8 cellular contexts compared by ENCODE assay signal in genomic region chr5:179731791-179732411, GRCh38. TPM values are rescaled to one million over a fixed set of nuclear protein-coding genes. Genes with fewer than 3 reads are reported as not detected.
DNase-seq lines count a peak whose midpoint lies in the region; ATAC-seq and TF ChIP-seq lines count a peak whose summit lies in the region.

No MANE protein-coding gene starts in this region.

- no peak for TF ChIP-seq CTCF in activated CD8-positive, alpha-beta T cell treated with anti-CD3 and anti-CD28 coated beads for 36 hours (IDR thresholded peaks at IDR 0.05)

- DNase-seq in ELR (ENCODE audit: low read depth) (peak; percentile 88), fibroblast of the conjunctiva (ENCODE audit: low read depth) (peak; percentile 64), pulmonary artery endothelial cell (ENCODE audit: low read depth, low spot score) (peak; percentile 35), 8988T (no peak), hippocampal formation (lab: John Stamatoyannopoulos, UW) (no peak)
- peak; percentile 33 for DNase-seq in activated CD8-positive, alpha-beta T cell treated with anti-CD3 and anti-CD28 coated beads for 36 hours

- peak overlapping the region; percentile 86 for H3K4me3 ChIP-seq in HUES6 (ENCODE audit: low read depth, low read length)

- CTCF ChIA-PET in activated CD8-positive, alpha-beta T cell treated with anti-CD3 and anti-CD28 coated beads for 36 hours (lab: Charles Lee): interaction anchor here (0.9 to 4.9 kb wide), 6 partner anchors 9 to 359 kb away, joined by 3 to 25 read pairs (median 4); partner anchors contain the start of gene HNRNPH1

- peak; percentile 21 for ATAC-seq in GM21619 (IDR thresholded peaks at IDR 0.05; ENCODE audit: unreplicated experiment)
- peak; percentile 37 for ATAC-seq in activated CD8-positive, alpha-beta T cell treated with anti-CD3 and anti-CD28 coated beads for 36 hours

- peaks cover 37% of the 10 kb centered on the region for H3K4me1 Mint-ChIP-seq in activated CD8-positive, alpha-beta T cell treated with anti-CD3 and anti-CD28 coated beads for 36 hours (ENCODE audit: low read depth)

- peaks cover 42% of the 10 kb centered on the region for H3K36me3 ChIP-seq in HUES6 (ENCODE audit: control insufficient read depth, insufficient read depth, low read length)

- H3K27ac ChIP-seq in HUES6 (ENCODE audit: low read depth, low read length): 0 out of 2 replicates have a peak overlapping the region, but pooled peaks have one; percentile 26

- no peaks in the 10 kb centered on the region for H3K27me3 ChIP-seq in HUES6 (ENCODE audit: control insufficient read depth, insufficient read depth, low read length)

- no peaks in the 10 kb centered on the region for H3K27me3 Mint-ChIP-seq in activated CD8-positive, alpha-beta T cell treated with anti-CD3 and anti-CD28 coated beads for 36 hours

- peak overlapping the region; percentile 94 for H3K27ac Mint-ChIP-seq in activated CD8-positive, alpha-beta T cell treated with anti-CD3 and anti-CD28 coated beads for 36 hours

- no peaks in the 10 kb centered on the region for H3K9me3 ChIP-seq in HUES6 (ENCODE audit: control insufficient read depth, insufficient read depth, low read depth, low read length)

- H3K4me3 Mint-ChIP-seq in activated CD8-positive, alpha-beta T cell treated with anti-CD3 and anti-CD28 coated beads for 36 hours: peak overlapping the region; percentile 97

- no peaks in the 10 kb centered on the region for H3K9me3 Mint-ChIP-seq in activated CD8-positive, alpha-beta T cell treated with anti-CD3 and anti-CD28 coated beads for 36 hours

- no peak overlapping the region for H3K9ac ChIP-seq in HUES6 (ENCODE audit: low read length)

- POLR2A ChIA-PET in activated CD8-positive, alpha-beta T cell treated with anti-CD3 and anti-CD28 coated beads for 36 hours (lab: Charles Lee): interaction anchor here (0.6 to 2.2 kb wide), 13 partner anchors 12 to 135 kb away, joined by 3 to 13 read pairs (median 3); partner anchors contain the start of genes CBY3 and HNRNPH1

- intact Hi-C loops in activated CD8-positive, alpha-beta T cell treated with anti-CD3 and anti-CD28 coated beads for 36 hours (cut with micrococcal nuclease): loop anchor here (2.0 kb wide), 1 partner anchor 33 kb away; the partner anchor contains the start of gene CANX

- H3K4me1 ChIP-seq in HUES6 (ENCODE audit: control insufficient read depth, insufficient read depth, low read length): peaks cover 6% of the 10 kb centered on the region; the same call in 1 of the 2 replicates

- peaks cover 56% of the 10 kb centered on the region for H3K36me3 Mint-ChIP-seq in activated CD8-positive, alpha-beta T cell treated with anti-CD3 and anti-CD28 coated beads for 36 hours (ENCODE audit: low read depth)

RNA-seq across cellular contexts. Expression of gene MAML1, which starts 0.7 kb away (rescaled TPM):
- total RNA-seq in activated CD8-positive, alpha-beta T cell treated with anti-CD3 and anti-CD28 coated beads for 36 hours: 10 to 100 TPM; 26.1 to 26.6 TPM
- total RNA-seq in pulmonary artery endothelial cell: 7.3 and 8.0 TPM in 2 replicates

RNA-seq across cellular contexts. Expression of gene CANX, which starts 33.1 kb away (rescaled TPM):
- total RNA-seq in activated CD8-positive, alpha-beta T cell treated with anti-CD3 and anti-CD28 coated beads for 36 hours: 100 to 1,000 TPM; 431 to 444 TPM
- 633 and 1,197 TPM in 2 replicates for total RNA-seq in pulmonary artery endothelial cell

RNA-seq across cellular contexts. Expression of gene CBY3, which starts 51.1 kb away (rescaled TPM):
- total RNA-seq in activated CD8-positive, alpha-beta T cell treated with anti-CD3 and anti-CD28 coated beads for 36 hours: 1 to 10 TPM in 1 of 2 experiments, under 1 TPM in 1; 0.47 to 1.2 TPM
- total RNA-seq in pulmonary artery endothelial cell: 0.26 TPM in 1 of 2 replicates, not detected in the other

Comparison
In these comparisons a context has a peak if more than half of its experiments do, and no peak if none do; other contexts are left out.
1. DNase-seq: peak in ELR (single experiment), activated CD8-positive, alpha-beta T cell treated with anti-CD3 and anti-CD28 coated beads for 36 hours (single experiment), fibroblast of the conjunctiva (single experiment) and pulmonary artery endothelial cell (single experiment); none in 8988T (single experiment) and hippocampal formation (0 of 2).